21 cellular contexts compared by ENCODE assay signal in genomic region chr2:168742258-168742932, GRCh38.
DNase-seq lines count a peak whose midpoint lies in the region; ATAC-seq lines count a peak whose summit lies in the region.
"Had no signal": no experiment of that assay in that cellular context is flagged by ENCODE, and none has a peak within 500 bp of the region (broad histone marks: within the 10 kb centered on the region; RNA-seq: fewer than 3 reads in every experiment).

No MANE protein-coding gene starts in this region.

- peaks cover 4% of the 10 kb centered on the region for H3K36me3 Mint-ChIP-seq in T-helper 17 cell (ENCODE audit: low read depth)

- DNase-seq in Right ventricle myocardium superior (no peak), cardiac septum (ENCODE audit: low spot score) (no peak), T-helper 17 cell (no peak), right cardiac atrium (no peak), hepatic stellate cell (ENCODE audit: low spot score) (no peak), HuH-7 (ENCODE audit: low spot score) (no peak), NCI-H187 treated with DMSO at 0.1 percent for 48 hours (lab: John Stamatoyannopoulos, UW) (no peak)
- DNase-seq: COR-L47, DMS79, IMR-90, NCI-H1694, NCI-H2107, NCI-H345, NCI-H524 treated with DMSO at 0.1 percent for 48 hours, NCI-H82, PC-3, SHP77 treated with DMSO at 0.1 percent for 48 hours, SW 1271 had no signal

- H3K27me3 ChIP-seq in right cardiac atrium (ENCODE audit: control insufficient read depth, insufficient read depth): no peaks in the 10 kb centered on the region

- intact Hi-C loops in Right ventricle myocardium superior (cut with DNase I): no loop called here
- intact Hi-C loops in cardiac septum (cut with DNase I): no loop called here
- intact Hi-C loops in right cardiac atrium (cut with DNase I): no loop called here

- H3K27ac ChIP-seq in right cardiac atrium (ENCODE audit: low read length): peak overlapping the region; percentile 45
- H3K27ac ChIP-seq: KMS-11, SK-N-MC had no signal

- no peak overlapping the region for H3K4me3 ChIP-seq in right cardiac atrium (ENCODE audit: low read length)
- H3K4me3 ChIP-seq: SK-N-MC had no signal

- WGBS in right cardiac atrium: 63% methylated on average over 4 of the region's 4 CpGs

- H3K4me3 Mint-ChIP-seq in T-helper 17 cell: peak overlapping the region; percentile 2

- H3K27ac Mint-ChIP-seq in T-helper 17 cell: no peak overlapping the region

- H3K9me3 ChIP-seq in T-helper 17 cell (ENCODE audit: control insufficient read depth, low read length, poor library complexity, severe bottlenecking) (no peaks in the 10 kb centered on the region), right cardiac atrium (ENCODE audit: control insufficient read depth, low read length) (no peaks in the 10 kb centered on the region)

- no peaks in the 10 kb centered on the region for H3K27me3 Mint-ChIP-seq in T-helper 17 cell

- ATAC-seq in Right ventricle myocardium superior (ENCODE audit: poor library complexity): peak; percentile 88
- ATAC-seq in T-helper 17 cell: no peak
- ATAC-seq in right cardiac atrium: peak; percentile 43 to 79
- ATAC-seq: HCT116, PC-3 had no signal

- H3K4me1 ChIP-seq in right cardiac atrium (ENCODE audit: control insufficient read depth, insufficient read depth, low read length): peaks cover 2% of the 10 kb centered on the region

- peaks cover 15% of the 10 kb centered on the region for H3K4me1 Mint-ChIP-seq in T-helper 17 cell
